Comparison of ENCODE assay signal across 1 cellular context in the genomic region with DNA sequence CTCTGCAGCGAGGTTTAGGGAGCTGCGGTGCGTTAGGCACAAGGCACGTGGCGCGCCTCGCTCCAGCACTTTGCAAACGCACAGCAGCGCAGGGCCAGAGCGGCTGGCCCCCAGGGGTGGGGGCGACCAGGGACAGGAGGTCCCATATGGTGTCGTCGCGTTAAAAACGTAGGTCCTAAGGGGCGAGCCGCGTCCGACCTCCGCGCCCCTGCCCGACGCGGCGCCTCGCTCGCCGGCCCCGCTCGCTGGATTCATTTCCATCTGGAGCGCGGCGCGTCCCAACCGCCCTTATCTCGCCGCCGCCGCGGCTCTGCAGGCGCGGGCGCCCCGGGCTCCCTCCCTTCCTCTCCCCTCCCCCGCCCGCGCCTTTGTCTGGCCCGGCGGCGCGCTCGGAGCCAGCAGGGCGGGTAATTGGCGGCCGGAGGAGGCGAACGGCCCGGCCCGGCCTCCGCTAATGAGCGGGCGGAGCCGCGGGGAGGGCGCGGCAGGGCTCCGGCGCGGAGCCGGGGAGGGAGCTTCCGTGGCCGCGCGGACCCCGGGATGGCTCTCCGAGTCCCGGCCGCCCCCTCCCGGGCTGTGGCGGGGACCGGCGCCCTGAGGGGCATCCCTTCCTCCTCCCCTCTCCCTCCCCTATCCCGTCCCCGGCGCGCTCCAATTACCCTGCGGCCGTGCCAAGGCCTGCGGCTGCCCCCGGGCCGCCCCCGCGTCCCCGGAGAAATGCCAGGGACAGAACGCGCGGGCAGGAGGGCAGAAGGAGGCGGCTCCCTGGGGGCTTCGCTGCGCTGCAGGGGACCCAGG.
A peak's percentile ranks its signal among the peaks of the same experiment; 100 is the strongest.
TF ChIP-seq lines count a peak whose summit lies in the region.

No MANE protein-coding gene starts in this region.

TF ChIP-seq in K562, 482 proteins besides CTCF, POLR2A, EP300 and RAD21 (continued from another document and continues in another):
- TF ChIP-seq ZNF384 (IDR thresholded peaks at IDR 0.05; ENCODE audit: low read depth, low read length) (no peak), POLR3G (IDR thresholded peaks at IDR 0.05; ENCODE audit: extremely low read depth, insufficient read length, insufficient replicate concordance) (no peak), SMARCB1 (IDR thresholded peaks at IDR 0.05; ENCODE audit: insufficient read length, low read depth) (no peak), TRIM25 (IDR thresholded peaks at IDR 0.05; ENCODE audit: borderline replicate concordance) (no peak), PTTG1 (tag; IDR thresholded peaks at IDR 0.05; ENCODE audit: low read depth) (no peak), ARHGAP35 (IDR thresholded peaks at IDR 0.05; ENCODE audit: partially characterized antibody) (no peak), RBM15 (IDR thresholded peaks at IDR 0.05; ENCODE audit: insufficient read depth, low read length) (no peak), MYC (IDR thresholded peaks at IDR 0.05; ENCODE audit: low read depth, low read length) (peak; percentile 59), MYC (CRISPR knock-in tag; IDR thresholded peaks at IDR 0.05; ENCODE audit: borderline replicate concordance, low read depth) (no peak), TCF7L2 (IDR thresholded peaks at IDR 0.05; ENCODE audit: low read depth, low read length) (no peak), MCM2 (IDR thresholded peaks at IDR 0.05; ENCODE audit: low read depth) (no peak), NFE2L1 (tag; IDR thresholded peaks at IDR 0.05; ENCODE audit: borderline replicate concordance, low read depth) (no peak), SMC3 (conservative IDR thresholded peaks at IDR 0.05; ENCODE audit: insufficient read depth, low read depth, low read length) (no peak), ZNF507 (tag; conservative IDR thresholded peaks at IDR 0.05) (no peak), ZNF12 (CRISPR knock-in tag; IDR thresholded peaks at IDR 0.05) (no peak), DEAF1 (CRISPR knock-in tag; IDR thresholded peaks at IDR 0.05) (no peak), RNF219 (CRISPR knock-in tag; IDR thresholded peaks at IDR 0.05) (no peak), NR1H2 (CRISPR knock-in tag; IDR thresholded peaks at IDR 0.05) (no peak), ZNF584 (CRISPR knock-in tag; IDR thresholded peaks at IDR 0.05; ENCODE audit: low read depth) (no peak), NFE2 (IDR thresholded peaks at IDR 0.05; ENCODE audit: low read depth) (no peak), C11orf30 (IDR thresholded peaks at IDR 0.05; ENCODE audit: low read depth) (no peak), ETV5 (CRISPR knock-in tag; IDR thresholded peaks at IDR 0.05; ENCODE audit: low read depth) (no peak), KAT2B (IDR thresholded peaks at IDR 0.05; ENCODE audit: low read depth, low read length) (no peak), NCOA4 (IDR thresholded peaks at IDR 0.05; ENCODE audit: partially characterized antibody) (no peak), GATA2 (CRISPR knock-in tag; IDR thresholded peaks at IDR 0.05) (0 out of 2 replicates have a peak, but pooled peaks have one; percentile 27), BRF2 (IDR thresholded peaks at IDR 0.05; ENCODE audit: borderline replicate concordance, insufficient read depth, insufficient read length) (no peak), MEF2D (tag; conservative IDR thresholded peaks at IDR 0.05; ENCODE audit: low read depth) (no peak), ZFP36 (IDR thresholded peaks at IDR 0.05; ENCODE audit: low read depth, low read length, partially characterized antibody) (no peak), CHD2 (IDR thresholded peaks at IDR 0.05; ENCODE audit: low read depth, low read length) (no peak), LEF1 (IDR thresholded peaks at IDR 0.05) (no peak), EGR1 (conservative IDR thresholded peaks at IDR 0.05) (peak; percentile 52), SREBF1 (IDR thresholded peaks at IDR 0.05; ENCODE audit: borderline replicate concordance, low read depth, low read length) (no peak), ZNF143 (CRISPR knock-in tag; IDR thresholded peaks at IDR 0.05) (no peak), TAL1 (IDR thresholded peaks at IDR 0.05) (no peak)
- TF ChIP-seq, protein P1, sequence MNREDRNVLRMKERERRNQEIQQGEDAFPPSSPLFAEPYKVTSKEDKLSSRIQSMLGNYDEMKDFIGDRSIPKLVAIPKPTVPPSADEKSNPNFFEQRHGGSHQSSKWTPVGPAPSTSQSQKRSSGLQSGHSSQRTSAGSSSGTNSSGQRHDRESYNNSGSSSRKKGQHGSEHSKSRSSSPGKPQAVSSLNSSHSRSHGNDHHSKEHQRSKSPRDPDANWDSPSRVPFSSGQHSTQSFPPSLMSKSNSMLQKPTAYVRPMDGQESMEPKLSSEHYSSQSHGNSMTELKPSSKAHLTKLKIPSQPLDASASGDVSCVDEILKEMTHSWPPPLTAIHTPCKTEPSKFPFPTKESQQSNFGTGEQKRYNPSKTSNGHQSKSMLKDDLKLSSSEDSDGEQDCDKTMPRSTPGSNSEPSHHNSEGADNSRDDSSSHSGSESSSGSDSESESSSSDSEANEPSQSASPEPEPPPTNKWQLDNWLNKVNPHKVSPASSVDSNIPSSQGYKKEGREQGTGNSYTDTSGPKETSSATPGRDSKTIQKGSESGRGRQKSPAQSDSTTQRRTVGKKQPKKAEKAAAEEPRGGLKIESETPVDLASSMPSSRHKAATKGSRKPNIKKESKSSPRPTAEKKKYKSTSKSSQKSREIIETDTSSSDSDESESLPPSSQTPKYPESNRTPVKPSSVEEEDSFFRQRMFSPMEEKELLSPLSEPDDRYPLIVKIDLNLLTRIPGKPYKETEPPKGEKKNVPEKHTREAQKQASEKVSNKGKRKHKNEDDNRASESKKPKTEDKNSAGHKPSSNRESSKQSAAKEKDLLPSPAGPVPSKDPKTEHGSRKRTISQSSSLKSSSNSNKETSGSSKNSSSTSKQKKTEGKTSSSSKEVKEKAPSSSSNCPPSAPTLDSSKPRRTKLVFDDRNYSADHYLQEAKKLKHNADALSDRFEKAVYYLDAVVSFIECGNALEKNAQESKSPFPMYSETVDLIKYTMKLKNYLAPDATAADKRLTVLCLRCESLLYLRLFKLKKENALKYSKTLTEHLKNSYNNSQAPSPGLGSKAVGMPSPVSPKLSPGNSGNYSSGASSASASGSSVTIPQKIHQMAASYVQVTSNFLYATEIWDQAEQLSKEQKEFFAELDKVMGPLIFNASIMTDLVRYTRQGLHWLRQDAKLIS (CRISPR knock-in tag; IDR thresholded peaks at IDR 0.05): no peak
- TF ChIP-seq, protein P2, sequence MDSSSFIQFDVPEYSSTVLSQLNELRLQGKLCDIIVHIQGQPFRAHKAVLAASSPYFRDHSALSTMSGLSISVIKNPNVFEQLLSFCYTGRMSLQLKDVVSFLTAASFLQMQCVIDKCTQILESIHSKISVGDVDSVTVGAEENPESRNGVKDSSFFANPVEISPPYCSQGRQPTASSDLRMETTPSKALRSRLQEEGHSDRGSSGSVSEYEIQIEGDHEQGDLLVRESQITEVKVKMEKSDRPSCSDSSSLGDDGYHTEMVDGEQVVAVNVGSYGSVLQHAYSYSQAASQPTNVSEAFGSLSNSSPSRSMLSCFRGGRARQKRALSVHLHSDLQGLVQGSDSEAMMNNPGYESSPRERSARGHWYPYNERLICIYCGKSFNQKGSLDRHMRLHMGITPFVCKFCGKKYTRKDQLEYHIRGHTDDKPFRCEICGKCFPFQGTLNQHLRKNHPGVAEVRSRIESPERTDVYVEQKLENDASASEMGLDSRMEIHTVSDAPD (CRISPR knock-in tag; IDR thresholded peaks at IDR 0.05): no peak
- TF ChIP-seq, protein P3, sequence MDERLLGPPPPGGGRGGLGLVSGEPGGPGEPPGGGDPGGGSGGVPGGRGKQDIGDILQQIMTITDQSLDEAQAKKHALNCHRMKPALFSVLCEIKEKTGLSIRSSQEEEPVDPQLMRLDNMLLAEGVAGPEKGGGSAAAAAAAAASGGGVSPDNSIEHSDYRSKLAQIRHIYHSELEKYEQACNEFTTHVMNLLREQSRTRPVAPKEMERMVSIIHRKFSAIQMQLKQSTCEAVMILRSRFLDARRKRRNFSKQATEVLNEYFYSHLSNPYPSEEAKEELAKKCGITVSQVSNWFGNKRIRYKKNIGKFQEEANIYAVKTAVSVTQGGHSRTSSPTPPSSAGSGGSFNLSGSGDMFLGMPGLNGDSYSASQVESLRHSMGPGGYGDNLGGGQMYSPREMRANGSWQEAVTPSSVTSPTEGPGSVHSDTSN (CRISPR knock-in tag; IDR thresholded peaks at IDR 0.05; ENCODE audit: low read depth): no peak
- TF ChIP-seq, protein P3 (tag; conservative IDR thresholded peaks at IDR 0.05; ENCODE audit: low read depth): no peak
- TF ChIP-seq, protein P4, sequence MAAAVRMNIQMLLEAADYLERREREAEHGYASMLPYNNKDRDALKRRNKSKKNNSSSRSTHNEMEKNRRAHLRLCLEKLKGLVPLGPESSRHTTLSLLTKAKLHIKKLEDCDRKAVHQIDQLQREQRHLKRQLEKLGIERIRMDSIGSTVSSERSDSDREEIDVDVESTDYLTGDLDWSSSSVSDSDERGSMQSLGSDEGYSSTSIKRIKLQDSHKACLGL (CRISPR knock-in tag; IDR thresholded peaks at IDR 0.05; ENCODE audit: borderline replicate concordance, poor library complexity, severe bottlenecking): no peak
- TF ChIP-seq, protein P5, sequence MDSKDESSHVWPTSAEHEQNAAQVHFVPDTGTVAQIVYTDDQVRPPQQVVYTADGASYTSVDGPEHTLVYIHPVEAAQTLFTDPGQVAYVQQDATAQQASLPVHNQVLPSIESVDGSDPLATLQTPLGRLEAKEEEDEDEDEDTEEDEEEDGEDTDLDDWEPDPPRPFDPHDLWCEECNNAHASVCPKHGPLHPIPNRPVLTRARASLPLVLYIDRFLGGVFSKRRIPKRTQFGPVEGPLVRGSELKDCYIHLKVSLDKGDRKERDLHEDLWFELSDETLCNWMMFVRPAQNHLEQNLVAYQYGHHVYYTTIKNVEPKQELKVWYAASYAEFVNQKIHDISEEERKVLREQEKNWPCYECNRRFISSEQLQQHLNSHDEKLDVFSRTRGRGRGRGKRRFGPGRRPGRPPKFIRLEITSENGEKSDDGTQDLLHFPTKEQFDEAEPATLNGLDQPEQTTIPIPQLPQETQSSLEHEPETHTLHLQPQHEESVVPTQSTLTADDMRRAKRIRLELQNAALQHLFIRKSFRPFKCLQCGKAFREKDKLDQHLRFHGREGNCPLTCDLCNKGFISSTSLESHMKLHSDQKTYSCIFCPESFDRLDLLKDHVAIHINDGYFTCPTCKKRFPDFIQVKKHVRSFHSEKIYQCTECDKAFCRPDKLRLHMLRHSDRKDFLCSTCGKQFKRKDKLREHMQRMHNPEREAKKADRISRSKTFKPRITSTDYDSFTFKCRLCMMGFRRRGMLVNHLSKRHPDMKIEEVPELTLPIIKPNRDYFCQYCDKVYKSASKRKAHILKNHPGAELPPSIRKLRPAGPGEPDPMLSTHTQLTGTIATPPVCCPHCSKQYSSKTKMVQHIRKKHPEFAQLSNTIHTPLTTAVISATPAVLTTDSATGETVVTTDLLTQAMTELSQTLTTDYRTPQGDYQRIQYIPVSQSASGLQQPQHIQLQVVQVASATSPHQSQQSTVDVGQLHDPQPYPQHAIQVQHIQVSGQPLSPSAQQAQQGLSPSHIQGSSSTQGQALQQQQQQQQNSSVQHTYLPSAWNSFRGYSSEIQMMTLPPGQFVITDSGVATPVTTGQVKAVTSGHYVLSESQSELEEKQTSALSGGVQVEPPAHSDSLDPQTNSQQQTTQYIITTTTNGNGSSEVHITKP (IDR thresholded peaks at IDR 0.05; ENCODE audit: partially characterized antibody): no peak
